ENCODE assay signal across 10 cellular contexts in the genomic region with DNA sequence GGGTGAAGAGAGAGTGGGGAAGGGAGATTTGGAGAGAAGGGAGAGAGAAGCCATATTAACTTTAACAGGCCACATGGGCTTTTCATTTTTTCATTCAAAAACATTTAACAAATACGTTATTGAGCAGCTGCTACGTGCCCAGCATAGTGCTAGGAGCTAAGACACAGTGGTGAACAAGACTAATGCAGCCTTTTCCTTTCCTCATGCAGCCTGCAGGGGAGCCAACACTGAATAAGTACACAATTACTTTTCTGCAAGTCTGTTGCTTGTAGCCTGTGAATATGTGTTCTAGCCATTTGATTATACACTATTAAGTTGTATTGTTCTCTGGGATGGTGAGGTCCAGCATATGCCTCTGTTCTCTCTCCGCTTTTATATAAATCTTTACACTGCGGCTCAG.
A peak's percentile ranks its signal among the peaks of the same experiment; 100 is the strongest.
DNase-seq lines count a peak whose midpoint lies in the region; TF ChIP-seq lines count a peak whose summit lies in the region.
"Had no signal": no experiment of that assay in that cellular context is flagged by ENCODE, and none has a peak within 500 bp of the region (broad histone marks: within the 10 kb centered on the region; RNA-seq: fewer than 3 reads in every experiment).

No MANE protein-coding gene starts in this region.

- H3K27ac ChIP-seq in OCI-LY3 (ENCODE audit: low read length) = no peak overlapping the region

- peak overlapping the region; percentile 67 for H3K27ac Mint-ChIP-seq in activated naive CD4-positive, alpha-beta T cell treated with anti-CD3 and anti-CD28 coated beads, Interleukin-2, amount 50 U/mL, for 24 hours
- H3K27ac Mint-ChIP-seq in activated naive CD4-positive, alpha-beta T cell treated with anti-CD3 and anti-CD28 coated beads, Interleukin-2, amount 10 ng/mL, durations not matched to agents 7 days and 5 days = no peak overlapping the region

- TF ChIP-seq CTCF in OCI-LY3 (IDR thresholded peaks at IDR 0.05; ENCODE audit: low read depth, low read length) (no peak), cardiac fibroblast (IDR thresholded peaks at IDR 0.05; ENCODE audit: low read depth, low read length) (peak; percentile 7)

- H3K36me3 Mint-ChIP-seq in activated naive CD4-positive, alpha-beta T cell treated with anti-CD3 and anti-CD28 coated beads, Interleukin-2, amount 50 U/mL, for 24 hours = peaks cover 6% of the 10 kb centered on the region
- H3K36me3 Mint-ChIP-seq in activated naive CD4-positive, alpha-beta T cell treated with anti-CD3 and anti-CD28 coated beads, Interleukin-2, amount 10 ng/mL, durations not matched to agents 7 days and 5 days = peaks cover 7% of the 10 kb centered on the region

- H3K79me2 ChIP-seq in OCI-LY3 (ENCODE audit: low read length) = peaks cover 13% of the 10 kb centered on the region

- H3K9ac ChIP-seq in OCI-LY3 (ENCODE audit: low read length) = no peak overlapping the region

- H3K27me3 ChIP-seq in OCI-LY3 (ENCODE audit: low read depth, low read length) = no peaks in the 10 kb centered on the region

- no peaks in the 10 kb centered on the region for H3K27me3 Mint-ChIP-seq in activated naive CD4-positive, alpha-beta T cell treated with anti-CD3 and anti-CD28 coated beads, Interleukin-2, amount 50 U/mL, for 24 hours
- peaks cover 4% of the 10 kb centered on the region for H3K27me3 Mint-ChIP-seq in activated naive CD4-positive, alpha-beta T cell treated with anti-CD3 and anti-CD28 coated beads, Interleukin-2, amount 10 ng/mL, durations not matched to agents 7 days and 5 days
- H3K27me3 Mint-ChIP-seq: effector memory CD8-positive, alpha-beta T cell had no signal

- H4K20me1 ChIP-seq in OCI-LY3 (ENCODE audit: insufficient read depth, low read length) = no peaks in the 10 kb centered on the region

- H3K4me3 ChIP-seq in OCI-LY3 (ENCODE audit: low read length) = no peak overlapping the region
- H3K4me3 ChIP-seq in cardiac fibroblast (replicated peaks in 1 of 2; ENCODE audit: low read depth in 2 of 2, low read length in 2 of 2) = no peak overlapping the region

- no peaks in the 10 kb centered on the region for H3K9me3 Mint-ChIP-seq in activated naive CD4-positive, alpha-beta T cell treated with anti-CD3 and anti-CD28 coated beads, Interleukin-2, amount 50 U/mL, for 24 hours
- no peaks in the 10 kb centered on the region for H3K9me3 Mint-ChIP-seq in activated naive CD4-positive, alpha-beta T cell treated with anti-CD3 and anti-CD28 coated beads, Interleukin-2, amount 10 ng/mL, durations not matched to agents 7 days and 5 days
- H3K9me3 Mint-ChIP-seq: effector memory CD8-positive, alpha-beta T cell had no signal

- DNase-seq in activated naive CD4-positive, alpha-beta T cell treated with anti-CD3 and anti-CD28 coated beads, Interleukin-2, amount 10 ng/mL, durations not matched to agents 7 days and 5 days = no peak
- DNase-seq in cardiac fibroblast (ENCODE audit: low read depth in 2 of 2) (no peak), putamen (ENCODE audit: low spot score) (peak; percentile 0), SKM-1 treated with dmso at 0.1 percent for 144 hours (lab: John Stamatoyannopoulos, UW; ENCODE audit: unreplicated experiment) (no peak), NCI-H2171 (lab: John Stamatoyannopoulos, UW) (no peak), ecto neural progenitor cell (ENCODE audit: low spot score) (no peak)
- DNase-seq: effector memory CD8-positive, alpha-beta T cell; NCI-H1048 had no signal

- no peak overlapping the region for H3K4me2 ChIP-seq in OCI-LY3 (ENCODE audit: low read length)

- peaks cover 10% of the 10 kb centered on the region for H3K36me3 ChIP-seq in OCI-LY3 (replicated peaks; ENCODE audit: low read depth, low read length)

- no peaks in the 10 kb centered on the region for H3K9me3 ChIP-seq in OCI-LY3 (ENCODE audit: insufficient read depth, low read length)

- peaks cover 17% of the 10 kb centered on the region for H3K4me1 ChIP-seq in OCI-LY3 (ENCODE audit: low read length)

- peak overlapping the region; percentile 74 for H2AFZ ChIP-seq in OCI-LY3 (ENCODE audit: low read depth, low read length)

- CTCF ChIA-PET in activated naive CD4-positive, alpha-beta T cell treated with anti-CD3 and anti-CD28 coated beads, Interleukin-2, amount 10 ng/mL, durations not matched to agents 7 days and 5 days (lab: Charles Lee) = interaction anchor here (0.8 to 2.4 kb wide), 4 partner anchors 28 to 344 kb away, joined by 3 to 11 read pairs (median 4); a partner anchor contains a TSS

- H3K4me1 Mint-ChIP-seq in activated naive CD4-positive, alpha-beta T cell treated with anti-CD3 and anti-CD28 coated beads, Interleukin-2, amount 50 U/mL, for 24 hours = peaks cover 27% of the 10 kb centered on the region
- H3K4me1 Mint-ChIP-seq in activated naive CD4-positive, alpha-beta T cell treated with anti-CD3 and anti-CD28 coated beads, Interleukin-2, amount 10 ng/mL, durations not matched to agents 7 days and 5 days = peaks cover 35% of the 10 kb centered on the region

- H3K4me3 Mint-ChIP-seq in activated naive CD4-positive, alpha-beta T cell treated with anti-CD3 and anti-CD28 coated beads, Interleukin-2, amount 50 U/mL, for 24 hours = no peak overlapping the region
- no peak overlapping the region for H3K4me3 Mint-ChIP-seq in activated naive CD4-positive, alpha-beta T cell treated with anti-CD3 and anti-CD28 coated beads, Interleukin-2, amount 10 ng/mL, durations not matched to agents 7 days and 5 days
